ENCODE assay signal across 17 cellular contexts in the genomic region with DNA sequence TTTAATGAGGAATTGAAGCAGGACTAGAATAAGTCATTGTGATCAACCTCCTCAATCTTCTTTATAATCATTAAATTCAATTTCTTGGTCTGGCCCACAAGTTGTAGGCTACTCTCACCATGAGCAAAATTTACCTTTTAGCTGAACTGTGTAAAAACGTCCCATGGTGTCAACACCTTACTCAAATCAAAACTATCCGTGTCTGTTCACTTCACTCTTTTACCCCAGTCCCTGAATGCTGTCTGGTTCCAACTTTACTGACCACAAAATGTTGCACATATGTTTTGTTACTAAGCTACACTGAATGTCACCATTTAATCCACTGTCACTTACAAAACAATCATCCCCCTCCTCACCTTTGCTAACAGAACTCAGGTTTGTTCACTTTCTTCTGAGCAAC.
DNase-seq lines count a peak whose midpoint lies in the region; ATAC-seq and TF ChIP-seq lines count a peak whose summit lies in the region.
"Had no signal": no experiment of that assay in that cellular context is flagged by ENCODE, and none has a peak within 500 bp of the region (broad histone marks: within the 10 kb centered on the region; RNA-seq: fewer than 3 reads in every experiment).

No MANE protein-coding gene starts in this region.

- TF ChIP-seq CTCF in OCI-LY7 (conservative IDR thresholded peaks at IDR 0.05; ENCODE audit: low read length): no peak

- POLR2A ChIA-PET in OCI-LY7 (lab: Charles Lee): interaction anchor here (0.6 kb wide), 1 partner anchor 112 kb away, joined by 3 read pairs; no protein-coding TSS in a partner anchor

- no peaks in the 10 kb centered on the region for H3K4me1 ChIP-seq in OCI-LY7 (ENCODE audit: insufficient read depth, low read length, poor library complexity, severe bottlenecking)
- H3K4me1 ChIP-seq: SJCRH30 had no signal

- ATAC-seq in GM18502 (IDR thresholded peaks at IDR 0.05; ENCODE audit: poor library complexity, unreplicated experiment) (peak; percentile 62), GM18907 (IDR thresholded peaks at IDR 0.05; ENCODE audit: unreplicated experiment) (peak; percentile 49), HG02610 (IDR thresholded peaks at IDR 0.05; ENCODE audit: unreplicated experiment) (peak; percentile 80), HG03442 (IDR thresholded peaks at IDR 0.05; ENCODE audit: unreplicated experiment) (peak; percentile 83)
- ATAC-seq: Panc1 had no signal

- H3K9me3 ChIP-seq in OCI-LY7 (ENCODE audit: low read length): no peaks in the 10 kb centered on the region
- H3K9me3 ChIP-seq: SJCRH30 had no signal

- no peaks in the 10 kb centered on the region for H3K36me3 ChIP-seq in OCI-LY7 (ENCODE audit: insufficient read depth, low read length)
- H3K36me3 ChIP-seq: SJCRH30 had no signal

- intact Hi-C loops in OCI-LY7 (cut with micrococcal nuclease; ENCODE audit: unreplicated experiment): no loop called here

- H2AFZ ChIP-seq in OCI-LY7 (ENCODE audit: low read length): no peak overlapping the region

- H3K4me2 ChIP-seq in OCI-LY7 (ENCODE audit: low read length): no peak overlapping the region

- no peaks in the 10 kb centered on the region for H4K20me1 ChIP-seq in OCI-LY7 (ENCODE audit: insufficient read depth, low read length)

- CTCF ChIA-PET in OCI-LY7 (lab: Charles Lee; ENCODE audit: unreplicated experiment): no interaction called here

- H3K79me2 ChIP-seq in OCI-LY7 (ENCODE audit: insufficient read depth, low read depth, low read length): no peaks in the 10 kb centered on the region

- no peak for DNase-seq in NCI-H1436 treated with DMSO at 0.1 percent for 48 hours (lab: John Stamatoyannopoulos, UW)
- DNase-seq in NCI-H146 treated with DMSO at 0.1 percent for 48 hours (lab: John Stamatoyannopoulos, UW; ENCODE audit: unreplicated experiment): no peak
- no peak for DNase-seq in OCI-LY7 (ENCODE audit: low spot score)
- no peak for DNase-seq in AG08395 (ENCODE audit: low spot score)
- DNase-seq: 8988T, DMS 273 treated with DMSO at 0.1 percent for 48 hours, DND-41, Karpas-422, NCI-H1417 treated with DMSO at 0.1 percent for 48 hours, NCI-H2029, NCI-H526, SJCRH30 had no signal

- no TSS peak for BruUV-seq in OCI-LY7 (replicated peaks; lab: Mats Ljungman, UMichigan)

- no peak overlapping the region for H3K27ac ChIP-seq in OCI-LY7 (ENCODE audit: low read depth, low read length, poor library complexity, severe bottlenecking)
- H3K27ac ChIP-seq: SJCRH30 had no signal

- H3K9me2 ChIP-seq in OCI-LY7 (ENCODE audit: insufficient read depth, low read length): no peaks in the 10 kb centered on the region

- H3K4me3 ChIP-seq in OCI-LY7 (ENCODE audit: low read depth, low read length, poor library complexity, severe bottlenecking): no peak overlapping the region
- H3K4me3 ChIP-seq: SJCRH30 had no signal
